In genomic region chr1:162919043-162919442, GRCh38 we compare ENCODE assay signal across 32 cellular contexts. TPM values are rescaled to one million over a fixed set of nuclear protein-coding genes. Genes with fewer than 3 reads are reported as not detected.
DNase-seq lines count a peak whose midpoint lies in the region; ATAC-seq and TF ChIP-seq lines count a peak whose summit lies in the region.
"Had no signal": no experiment of that assay in that cellular context is flagged by ENCODE, and none has a peak within 500 bp of the region (broad histone marks: within the 10 kb centered on the region; RNA-seq: fewer than 3 reads in every experiment).

No MANE protein-coding gene starts in this region.

- H3K36me3 ChIP-seq in cardiac muscle cell: no peaks in the 10 kb centered on the region
- H3K36me3 ChIP-seq: adrenal gland, lower lobe of right lung, SJSA1 had no signal

- ATAC-seq in Right ventricle myocardium superior (ENCODE audit: poor library complexity): no peak
- no peak for ATAC-seq in activated T-cell treated with anti-CD3 and anti-CD28 coated beads, Interleukin-2, amount 50 U/mL, for 4 hours
- ATAC-seq in HG03280 (IDR thresholded peaks at IDR 0.05; ENCODE audit: unreplicated experiment): no peak
- ATAC-seq: activated CD8-positive, alpha-beta memory T cell treated with anti-CD3 and anti-CD28 coated beads, Interleukin-2, amount 10 ng/mL, durations not matched to agents 7 days and 5 days; activated T-cell treated with anti-CD3 and anti-CD28 coated beads, Interleukin-2, amount 50 U/mL, for 72 hours; body of pancreas; stimulated activated naive B cell treated with anti-CD40 and anti-IgM and Interleukin-4, amounts not matched to agents 10 μg/mL and 1 μg/mL and 100 μg/mL, for 72 hours had no signal

- H3K27me3 ChIP-seq in cardiac muscle cell: no peaks in the 10 kb centered on the region
- H3K27me3 ChIP-seq: adrenal gland, body of pancreas, SJSA1 had no signal

- no peaks in the 10 kb centered on the region for H3K9me3 Mint-ChIP-seq in dendritic cell treated with granulocyte-macrophage colony-stimulating factor and Interleukin-4, amounts not matched to agents 40 ng/mL and 50 ng/mL, for 4 days
- H3K9me3 Mint-ChIP-seq in nephron: peaks cover 25% of the 10 kb centered on the region
- no peaks in the 10 kb centered on the region for H3K9me3 Mint-ChIP-seq in activated T-cell treated with anti-CD3 and anti-CD28 coated beads, Interleukin-2, amount 50 U/mL, for 4 hours
- H3K9me3 Mint-ChIP-seq: CD4-positive, alpha-beta T cell had no signal

- H3K4me3 ChIP-seq in cardiac muscle cell: no peak overlapping the region
- H3K4me3 ChIP-seq: adrenal gland, body of pancreas, lower lobe of right lung, SJSA1, skin epidermis had no signal

- intact Hi-C loops in Right ventricle myocardium superior (cut with DNase I): no loop called here
- intact Hi-C loops in dendritic cell treated with granulocyte-macrophage colony-stimulating factor and Interleukin-4, amounts not matched to agents 40 ng/mL and 50 ng/mL, for 4 days (cut with micrococcal nuclease): no loop called here

- no peaks in the 10 kb centered on the region for H3K9me3 ChIP-seq in cardiac muscle cell (ENCODE audit: low read depth)
- H3K9me3 ChIP-seq: adrenal gland, body of pancreas, lower lobe of right lung, SJSA1 had no signal

- no peak overlapping the region for H3K4me3 Mint-ChIP-seq in dendritic cell treated with granulocyte-macrophage colony-stimulating factor and Interleukin-4, amounts not matched to agents 40 ng/mL and 50 ng/mL, for 4 days
- no peak overlapping the region for H3K4me3 Mint-ChIP-seq in nephron
- H3K4me3 Mint-ChIP-seq in activated T-cell treated with anti-CD3 and anti-CD28 coated beads, Interleukin-2, amount 50 U/mL, for 4 hours: no peak overlapping the region
- H3K4me3 Mint-ChIP-seq: activated CD8-positive, alpha-beta memory T cell treated with anti-CD3 and anti-CD28 coated beads, Interleukin-2, amount 10 ng/mL, durations not matched to agents 7 days and 5 days; activated naive CD4-positive, alpha-beta T cell treated with anti-CD3 and anti-CD28 coated beads, Interleukin-2, amount 10 ng/mL, durations not matched to agents 7 days and 5 days; activated T-cell treated with anti-CD3 and anti-CD28 coated beads, Interleukin-2, amount 50 U/mL, for 72 hours; CD4-positive, alpha-beta T cell; IgD-negative memory B cell; neural crest cell; stimulated activated naive B cell treated with anti-CD40 and anti-IgM and Interleukin-4, amounts not matched to agents 10 μg/mL and 1 μg/mL and 100 μg/mL, for 72 hours; type B pancreatic cell had no signal

- DNase-seq in cardiac muscle cell (ENCODE audit: low read depth in 1 of 2, low spot score in 1 of 2) (no peak), Right ventricle myocardium superior (no peak), NCI-H146 treated with DMSO at 0.1 percent for 48 hours (lab: John Stamatoyannopoulos, UW; ENCODE audit: unreplicated experiment) (no peak), activated T-cell treated with anti-CD3 and anti-CD28 coated beads for 4 hours (no peak)
- no peak for DNase-seq in activated T-cell treated with anti-CD3 and anti-CD28 coated beads, Interleukin-2, amount 50 U/mL, for 4 hours
- DNase-seq: 8988T; activated CD4-positive, CD25-positive, alpha-beta regulatory T cell; activated CD8-positive, alpha-beta memory T cell treated with anti-CD3 and anti-CD28 coated beads, Interleukin-2, amount 10 ng/mL, durations not matched to agents 7 days and 5 days; activated naive CD4-positive, alpha-beta T cell treated with anti-CD3 and anti-CD28 coated beads, Interleukin-2, amount 10 ng/mL, durations not matched to agents 7 days and 5 days; activated T-cell treated with anti-CD3 and anti-CD28 coated beads, Interleukin-2, amount 50 U/mL, for 72 hours; adrenal gland; body of pancreas; CD4-positive, alpha-beta T cell; cerebellar nuclear complex; DND-41; foreskin melanocyte; GF-D8; lower lobe of right lung; NCI-H1417 treated with DMSO at 0.1 percent for 48 hours; NCI-H2081; NCI-H2227 treated with DMSO at 0.1 percent for 48 hours; NCI-H69; stimulated activated naive B cell treated with anti-CD40 and anti-IgM and Interleukin-4, amounts not matched to agents 10 μg/mL and 1 μg/mL and 100 μg/mL, for 72 hours had no signal

- peaks cover 16% of the 10 kb centered on the region for H3K27me3 Mint-ChIP-seq in dendritic cell treated with granulocyte-macrophage colony-stimulating factor and Interleukin-4, amounts not matched to agents 40 ng/mL and 50 ng/mL, for 4 days
- peaks cover 3% of the 10 kb centered on the region for H3K27me3 Mint-ChIP-seq in nephron (ENCODE audit: low read depth)
- peaks cover 13% of the 10 kb centered on the region for H3K27me3 Mint-ChIP-seq in activated T-cell treated with anti-CD3 and anti-CD28 coated beads, Interleukin-2, amount 50 U/mL, for 4 hours (ENCODE audit: low read depth)
- H3K27me3 Mint-ChIP-seq: type B pancreatic cell had no signal

- no peak for TF ChIP-seq CTCF in cardiac muscle cell (IDR thresholded peaks at IDR 0.05; ENCODE audit: low read depth, low read length)
- no peak for TF ChIP-seq CTCF in nephron (IDR thresholded peaks at IDR 0.05; ENCODE audit: unreplicated experiment in 3 of 3)

- H3K36me3 Mint-ChIP-seq in dendritic cell treated with granulocyte-macrophage colony-stimulating factor and Interleukin-4, amounts not matched to agents 40 ng/mL and 50 ng/mL, for 4 days (ENCODE audit: low read depth): no peaks in the 10 kb centered on the region
- H3K36me3 Mint-ChIP-seq in nephron (ENCODE audit: low read depth): no peaks in the 10 kb centered on the region
- no peaks in the 10 kb centered on the region for H3K36me3 Mint-ChIP-seq in activated T-cell treated with anti-CD3 and anti-CD28 coated beads, Interleukin-2, amount 50 U/mL, for 4 hours (ENCODE audit: insufficient read depth)
- H3K36me3 Mint-ChIP-seq: activated CD8-positive, alpha-beta memory T cell treated with anti-CD3 and anti-CD28 coated beads, Interleukin-2, amount 10 ng/mL, durations not matched to agents 7 days and 5 days; activated naive CD4-positive, alpha-beta T cell treated with anti-CD3 and anti-CD28 coated beads, Interleukin-2, amount 10 ng/mL, durations not matched to agents 7 days and 5 days; stimulated activated naive B cell treated with anti-CD40 and anti-IgM and Interleukin-4, amounts not matched to agents 10 μg/mL and 1 μg/mL and 100 μg/mL, for 72 hours had no signal

- H3K27ac ChIP-seq in cardiac muscle cell: peak overlapping the region; percentile 57
- H3K27ac ChIP-seq: body of pancreas, lower lobe of right lung, parathyroid adenoma, SJSA1, skin epidermis had no signal

- peaks cover 35% of the 10 kb centered on the region for H3K4me1 Mint-ChIP-seq in dendritic cell treated with granulocyte-macrophage colony-stimulating factor and Interleukin-4, amounts not matched to agents 40 ng/mL and 50 ng/mL, for 4 days (ENCODE audit: low read depth)
- H3K4me1 Mint-ChIP-seq in nephron: peaks cover 25% of the 10 kb centered on the region
- peaks cover 2% of the 10 kb centered on the region for H3K4me1 Mint-ChIP-seq in activated T-cell treated with anti-CD3 and anti-CD28 coated beads, Interleukin-2, amount 50 U/mL, for 4 hours (ENCODE audit: low read depth)
- H3K4me1 Mint-ChIP-seq: activated CD8-positive, alpha-beta memory T cell treated with anti-CD3 and anti-CD28 coated beads, Interleukin-2, amount 10 ng/mL, durations not matched to agents 7 days and 5 days; IgD-negative memory B cell; neural crest cell; stimulated activated naive B cell treated with anti-CD40 and anti-IgM and Interleukin-4, amounts not matched to agents 10 μg/mL and 1 μg/mL and 100 μg/mL, for 72 hours had no signal

- peak overlapping the region; percentile 44 for H3K27ac Mint-ChIP-seq in dendritic cell treated with granulocyte-macrophage colony-stimulating factor and Interleukin-4, amounts not matched to agents 40 ng/mL and 50 ng/mL, for 4 days
- H3K27ac Mint-ChIP-seq in nephron: peak overlapping the region; percentile 43 to 85 (median 46)
- H3K27ac Mint-ChIP-seq: activated CD8-positive, alpha-beta memory T cell treated with anti-CD3 and anti-CD28 coated beads, Interleukin-2, amount 10 ng/mL, durations not matched to agents 7 days and 5 days; activated T-cell treated with anti-CD3 and anti-CD28 coated beads, Interleukin-2, amount 50 U/mL, for 72 hours; CD4-positive, alpha-beta T cell; IgD-negative memory B cell; stimulated activated naive B cell treated with anti-CD40 and anti-IgM and Interleukin-4, amounts not matched to agents 10 μg/mL and 1 μg/mL and 100 μg/mL, for 72 hours; type B pancreatic cell had no signal

- H3K4me1 ChIP-seq in cardiac muscle cell (ENCODE audit: low read depth): no peaks in the 10 kb centered on the region
- H3K4me1 ChIP-seq: adrenal gland, body of pancreas, lower lobe of right lung, parathyroid adenoma had no signal

RNA-seq across cellular contexts. Expression of gene CCDC190, which starts 58.1 kb away (rescaled TPM):
- not detected in 2 replicates for total RNA-seq in cardiac muscle cell
- polyA plus RNA-seq in cardiac muscle cell: not detected in 2 replicates
- total RNA-seq in Right ventricle myocardium superior: 0.27 TPM
- total RNA-seq in activated T-cell treated with anti-CD3 and anti-CD28 coated beads, Interleukin-2, amount 50 U/mL, for 4 hours: not detected
- total RNA-seq: activated CD8-positive, alpha-beta memory T cell treated with anti-CD3 and anti-CD28 coated beads, Interleukin-2, amount 10 ng/mL, durations not matched to agents 7 days and 5 days; activated T-cell treated with anti-CD3 and anti-CD28 coated beads, Interleukin-2, amount 50 U/mL, for 72 hours; adrenal gland; body of pancreas; CD4-positive, alpha-beta T cell; neural crest cell had no signal
- polyA plus RNA-seq: adrenal gland, IgD-negative memory B cell had no signal
